In the genomic region with DNA sequence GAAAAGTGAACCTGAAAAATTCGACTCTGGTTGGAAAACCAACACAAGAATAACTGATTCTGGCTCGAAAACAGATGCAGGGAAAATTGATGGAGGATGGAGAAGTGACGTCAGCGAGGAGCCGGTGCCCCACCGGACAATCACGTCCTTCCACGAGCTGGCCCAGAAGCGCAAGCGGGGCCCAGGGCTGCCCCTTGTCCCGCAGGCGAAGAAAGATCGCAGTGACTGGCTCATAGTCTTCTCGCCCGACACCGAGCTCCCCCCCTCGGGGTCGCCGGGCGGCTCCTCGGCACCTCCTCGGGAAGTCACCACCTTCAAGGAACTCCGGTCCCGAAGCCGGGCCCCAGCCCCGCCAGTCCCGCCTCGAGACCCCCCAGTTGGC, we compare ENCODE assay signal across 8 cellular contexts. TPM values are rescaled to one million over a fixed set of nuclear protein-coding genes. Genes with fewer than 3 reads are reported as not detected.
DNase-seq lines count a peak whose midpoint lies in the region; ATAC-seq and TF ChIP-seq lines count a peak whose summit lies in the region.

No MANE protein-coding gene starts in this region.

- no peak overlapping the region for H2AK5ac ChIP-seq in trophoblast cell (ENCODE audit: low read length)

- no peak overlapping the region for H3K23ac ChIP-seq in trophoblast cell (ENCODE audit: low read length)

- H4K12ac ChIP-seq in trophoblast cell (ENCODE audit: low read depth, low read length): no peak overlapping the region

- no peak for ATAC-seq in GM18861 (IDR thresholded peaks at IDR 0.05; ENCODE audit: unreplicated experiment)

- DNase-seq in A673 (ENCODE audit: low spot score): peak; percentile 22
- no peak for DNase-seq in GM12864 (ENCODE audit: low read depth)
- peak; percentile 39 for DNase-seq in fibroblast of the aortic adventitia (ENCODE audit: low read depth)
- DNase-seq in trophoblast cell: peak in 1 of 2 donors; percentile 17
- no peak for DNase-seq in NCI-H2196 (lab: John Stamatoyannopoulos, UW; ENCODE audit: unreplicated experiment)
- no peak for DNase-seq in cortex of kidney (lab: John Stamatoyannopoulos, UW)

- H2AFZ ChIP-seq in trophoblast cell (ENCODE audit: insufficient read depth, low read length, poor library complexity): no peak overlapping the region

- peak overlapping the region; percentile 100 for H3K4me2 ChIP-seq in trophoblast cell (ENCODE audit: low read length)

- no peak for TF ChIP-seq CTCF in A673 (conservative IDR thresholded peaks at IDR 0.05; ENCODE audit: low read depth, low read length)
- TF ChIP-seq CTCF in GM12864 (IDR thresholded peaks at IDR 0.05; ENCODE audit: low read depth, low read length, missing control alignments): no peak
- TF ChIP-seq CTCF in VCaP (conservative IDR thresholded peaks at IDR 0.05): no peak
- TF ChIP-seq CTCF in fibroblast of the aortic adventitia (IDR thresholded peaks at IDR 0.05; ENCODE audit: insufficient read depth, low read length): no peak

- no peaks in the 10 kb centered on the region for H3K9me3 ChIP-seq in A673 (ENCODE audit: low read depth, low read length, poor library complexity, severe bottlenecking)
- H3K9me3 ChIP-seq in trophoblast cell (ENCODE audit: insufficient read depth, low read depth, low read length): no peaks in the 10 kb centered on the region

- H3K14ac ChIP-seq in trophoblast cell (ENCODE audit: low read length): no peak overlapping the region

- peak overlapping the region; percentile 78 for H3K27ac ChIP-seq in A673 (ENCODE audit: low read depth, low read length, poor library complexity, severe bottlenecking)
- H3K27ac ChIP-seq in VCaP: peak overlapping the region; percentile 86
- H3K27ac ChIP-seq in trophoblast cell (ENCODE audit: low read depth, low read length): peak overlapping the region; percentile 92

- no peak overlapping the region for H2BK120ac ChIP-seq in trophoblast cell (ENCODE audit: insufficient read depth, low read length, poor library complexity)

- no CpG with 5 or more reads among the region's 28 CpGs for WGBS in trophoblast cell (ENCODE audit: extremely low coverage, insufficient coverage, insufficient read length)

- no peak overlapping the region for H3K9ac ChIP-seq in trophoblast cell (ENCODE audit: low read length)

- POLR2A ChIA-PET in A673 (lab: Charles Lee; ENCODE audit: low non-redundant PET): no interaction called here

- intact Hi-C loops in A673 (cut with micrococcal nuclease; ENCODE audit: unreplicated experiment): loop anchor here (2.0 to 10.0 kb wide), 5 partner anchors 46 to 272 kb away; a partner anchor contains a TSS

- H3K79me2 ChIP-seq in trophoblast cell (ENCODE audit: control insufficient read depth, insufficient read depth, low read length, poor library complexity): peaks cover 14% of the 10 kb centered on the region

- H3K4ac ChIP-seq in trophoblast cell (ENCODE audit: low read depth, low read length): no peak overlapping the region

- no peak overlapping the region for H3K18ac ChIP-seq in trophoblast cell (ENCODE audit: low read length)

- H2BK5ac ChIP-seq in trophoblast cell (ENCODE audit: low read depth, low read length, poor library complexity): no peak overlapping the region

- H3K36me3 ChIP-seq in A673 (ENCODE audit: insufficient read depth, low read length, poor library complexity, severe bottlenecking) (peaks cover 30% of the 10 kb centered on the region), trophoblast cell (ENCODE audit: control insufficient read depth in 1 of 2, insufficient read depth in 2 of 2, low read length in 2 of 2) (peaks cover 44 to 50% of the 10 kb centered on the region in 2 experiments)

- peak overlapping the region; percentile 40 for H4K8ac ChIP-seq in trophoblast cell (ENCODE audit: low read depth, low read length)

- H3K4me1 ChIP-seq in A673 (ENCODE audit: insufficient read depth, low read length, poor library complexity, severe bottlenecking) (peaks cover 27% of the 10 kb centered on the region), trophoblast cell (ENCODE audit: control insufficient read depth in 1 of 2, insufficient read depth in 2 of 2, low read length in 2 of 2) (peaks cover 6 to 20% of the 10 kb centered on the region in 2 experiments)

- H3K4me3 ChIP-seq in A673 (ENCODE audit: low read depth, low read length, poor library complexity, severe bottlenecking) (peak overlapping the region; percentile 68), GM12864 (ENCODE audit: low read depth, low read length) (peak overlapping the region; percentile 73), fibroblast of the aortic adventitia (ENCODE audit: low read depth, low read length) (peak overlapping the region; percentile 93), trophoblast cell (ENCODE audit: low read depth, low read length) (peak overlapping the region; percentile 40)

- no peak overlapping the region for H4K91ac ChIP-seq in trophoblast cell (ENCODE audit: low read depth, low read length)

- H3K27me3 ChIP-seq in A673 (replicated peaks; ENCODE audit: insufficient read depth, low read depth, low read length, poor library complexity): no peaks in the 10 kb centered on the region
- no peaks in the 10 kb centered on the region for H3K27me3 ChIP-seq in trophoblast cell (ENCODE audit: insufficient read depth, low read length)

- H2BK12ac ChIP-seq in trophoblast cell (ENCODE audit: low read length): no peak overlapping the region

- peaks cover 18% of the 10 kb centered on the region for H3K79me1 ChIP-seq in trophoblast cell (ENCODE audit: low read length)

- CTCF ChIA-PET in A673 (lab: Charles Lee): interaction anchor here (0.5 to 2.7 kb wide), 5 partner anchors 47 to 770 kb away, joined by 4 to 28 read pairs (median 4); a partner anchor contains a TSS

- BruUV-seq in A673 (replicated peaks; lab: Mats Ljungman, UMichigan): no TSS peak

RNA-seq across cellular contexts. Expression of a gene that starts 1.9 kb away (rescaled TPM):
- total RNA-seq in A673 (2021): 42.2 and 43.9 TPM in 2 replicates
- 6.7 and 23.0 TPM in 2 replicates for total RNA-seq in fibroblast of the aortic adventitia (ENCODE audit: low replicate concordance)
- polyA plus RNA-seq in trophoblast cell (2013): 45.7 and 48.3 TPM in 2 replicates

RNA-seq across cellular contexts. Expression of a gene that starts 13.9 kb away (rescaled TPM):
- total RNA-seq in A673 (2021) (449 and 481 TPM in 2 replicates), fibroblast of the aortic adventitia (ENCODE audit: low replicate concordance) (153 and 600 TPM in 2 replicates)
- 339 and 342 TPM in 2 replicates for polyA plus RNA-seq in trophoblast cell (2013)

RNA-seq across cellular contexts. Expression of a gene that starts 21.3 kb away (rescaled TPM):
- total RNA-seq in A673 (2021): not detected in 2 replicates
- not detected in 2 replicates for total RNA-seq in fibroblast of the aortic adventitia (ENCODE audit: low replicate concordance)
- 0.03 and 0.04 TPM in 2 replicates for polyA plus RNA-seq in trophoblast cell (2013)

RNA-seq across cellular contexts. Expression of a gene that starts 45.3 kb away (rescaled TPM):
- total RNA-seq in A673 (2021) (11.3 and 12.2 TPM in 2 replicates), fibroblast of the aortic adventitia (ENCODE audit: low replicate concordance) (0.08 and 1.4 TPM in 2 replicates)
- 2.5 and 2.8 TPM in 2 replicates for polyA plus RNA-seq in trophoblast cell (2013)

RNA-seq across cellular contexts. Expression of a gene that starts 49.3 kb away (rescaled TPM):
- total RNA-seq in A673 (2021) (70.2 and 79.1 TPM in 2 replicates), fibroblast of the aortic adventitia (ENCODE audit: low replicate concordance) (29.7 and 53.7 TPM in 2 replicates)
- 48.9 and 52.4 TPM in 2 replicates for polyA plus RNA-seq in trophoblast cell (2013)

Comparison
In these comparisons a context has a peak if more than half of its experiments do, and no peak if none do; other contexts are left out.
1. DNase-seq: peak in A673 (single experiment) and fibroblast of the aortic adventitia (single experiment); none in GM12864 (single experiment), NCI-H2196 (single experiment) and cortex of kidney (single experiment).
2. H3K4me3 ChIP-seq: peak in every context shown above with its lines; median percentile 93 in fibroblast of the aortic adventitia; 73 in GM12864; 68 in A673; 40 in trophoblast cell.
3. Peak in every context shown above with its lines, with median percentiles within 50 percentile points of each other: H3K27ac ChIP-seq.